2 cellular contexts compared by ENCODE assay signal in genomic region chr12:57606016-57606311, GRCh38.
TF ChIP-seq lines count a peak whose summit lies in the region.

No MANE protein-coding gene starts in this region.

TF ChIP-seq in SK-N-SH, 30 proteins besides CTCF, POLR2A, EP300 and RAD21 (continued from another document):
- TF ChIP-seq USF1 (IDR thresholded peaks at IDR 0.05; ENCODE audit: borderline replicate concordance, low read depth) (no peak), NRF1 (IDR thresholded peaks at IDR 0.05; ENCODE audit: low read depth, low read length) (no peak), GATA2 (CRISPR knock-in tag; IDR thresholded peaks at IDR 0.05) (no peak), TAF1 (IDR thresholded peaks at IDR 0.05; ENCODE audit: borderline replicate concordance, low read depth, low read length) (no peak), EZH2phosphoT487 (IDR thresholded peaks at IDR 0.05; ENCODE audit: borderline replicate concordance, low read depth) (no peak), ZBTB33 (IDR thresholded peaks at IDR 0.05; ENCODE audit: borderline replicate concordance, low read depth) (no peak), FOXM1 (IDR thresholded peaks at IDR 0.05; ENCODE audit: low read depth) (no peak), FOXJ3 (CRISPR knock-in tag; IDR thresholded peaks at IDR 0.05) (no peak), MXI1 (IDR thresholded peaks at IDR 0.05; ENCODE audit: low read depth, low read length) (no peak), ELF1 (IDR thresholded peaks at IDR 0.05) (no peak), RFX5 (IDR thresholded peaks at IDR 0.05; ENCODE audit: low read length) (no peak), MAX (IDR thresholded peaks at IDR 0.05; ENCODE audit: low read depth) (no peak)

TF ChIP-seq in SK-N-SH treated with all-trans-retinoic acid at 6 μM for 48 hours, 23 proteins besides CTCF, POLR2A, EP300 and RAD21 (continued from another document):
- no peak for TF ChIP-seq CSRNP3 (CRISPR knock-in tag; IDR thresholded peaks at IDR 0.05)
- TF ChIP-seq TSHZ2 (CRISPR knock-in tag; IDR thresholded peaks at IDR 0.05), result no peak
- no peak for TF ChIP-seq OSR1 (CRISPR knock-in tag; IDR thresholded peaks at IDR 0.05)
- TF ChIP-seq ZNF8 (CRISPR knock-in tag; IDR thresholded peaks at IDR 0.05), result no peak
- TF ChIP-seq SNAI2 (CRISPR knock-in tag; IDR thresholded peaks at IDR 0.05), result no peak
- no peak for TF ChIP-seq RARB (CRISPR knock-in tag; IDR thresholded peaks at IDR 0.05)
- TF ChIP-seq ISL1 (CRISPR knock-in tag; IDR thresholded peaks at IDR 0.05), result no peak
- no peak for TF ChIP-seq ZNF565 (CRISPR knock-in tag; conservative IDR thresholded peaks at IDR 0.05; ENCODE audit: low read depth)
- no peak for TF ChIP-seq ZFP3 (CRISPR knock-in tag; IDR thresholded peaks at IDR 0.05)
- TF ChIP-seq TOX (CRISPR knock-in tag; IDR thresholded peaks at IDR 0.05; ENCODE audit: borderline replicate concordance), result no peak
- no peak for TF ChIP-seq ARNTL (CRISPR knock-in tag; IDR thresholded peaks at IDR 0.05; ENCODE audit: borderline replicate concordance, low read depth)
- no peak for TF ChIP-seq TCF4 (CRISPR knock-in tag; IDR thresholded peaks at IDR 0.05; ENCODE audit: borderline replicate concordance)
- TF ChIP-seq ESRRG (CRISPR knock-in tag; IDR thresholded peaks at IDR 0.05), result no peak
- no peak for TF ChIP-seq CREB5 (CRISPR knock-in tag; IDR thresholded peaks at IDR 0.05; ENCODE audit: low read depth)
- TF ChIP-seq POU6F1 (CRISPR knock-in tag; IDR thresholded peaks at IDR 0.05; ENCODE audit: borderline replicate concordance, low read depth), result no peak
- TF ChIP-seq ZC3H10 (CRISPR knock-in tag; IDR thresholded peaks at IDR 0.05), result no peak
- no peak for TF ChIP-seq BACH2 (CRISPR knock-in tag; IDR thresholded peaks at IDR 0.05; ENCODE audit: borderline replicate concordance)
- no peak for TF ChIP-seq CSDC2 (CRISPR knock-in tag; IDR thresholded peaks at IDR 0.05)
